32 cellular contexts compared by ENCODE assay signal in genomic region chr9:89173072-89173471, GRCh38. TPM values are rescaled to one million over a fixed set of nuclear protein-coding genes. Genes with fewer than 3 reads are reported as not detected.
"Had no signal": no experiment of that assay in that cellular context is flagged by ENCODE, and none has a peak within 500 bp of the region (broad histone marks: within the 10 kb centered on the region; RNA-seq: fewer than 3 reads in every experiment).

No MANE protein-coding gene starts in this region.

- H3K4me3 ChIP-seq: colonic mucosa, gastroesophageal sphincter, heart right ventricle, lower lobe of right lung, neural progenitor cell, prostate gland, right atrium auricular region, smooth muscle cell, stomach, thyroid gland had no signal

- ATAC-seq: esophagus mucosa, foreskin keratinocyte, gastroesophageal sphincter, heart right ventricle, left colon, left ventricle myocardium superior, lower lobe of right lung, natural killer cell, sciatic nerve had no signal

- H3K27me3 ChIP-seq: thyroid gland had no signal

- H3K4me1 ChIP-seq: colonic mucosa, foreskin keratinocyte, prostate gland had no signal

- DNase-seq: colonic mucosa; effector CD8-positive, alpha-beta T cell; endodermal cell; foreskin keratinocyte; glutamatergic neuron; heart right ventricle; hypothalamus; immature natural killer cell; islet precursor cell; kidney glomerular epithelial cell; left colon; left ventricle myocardium superior; lower lobe of right lung; natural killer cell; nucleus accumbens; stimulated activated CD4-positive, alpha-beta T cell treated with anti-CD3 and anti-CD28 coated beads, Interleukin-12 subunit alpha, Interleukin-12 subunit beta, amount 100 ng/mL, for 4 hours; stimulated activated CD4-positive, alpha-beta T cell treated with anti-CD3 and anti-CD28 coated beads, Interleukin-1b, Interleukin-23, amount 100 ng/mL, for 48 hours; stimulated activated CD4-positive, alpha-beta T cell treated with anti-CD3 and anti-CD28 coated beads, Interleukin-4, amount 100 ng/mL, for 1 hour; stimulated activated CD8-positive, alpha-beta memory T cell treated with anti-CD3 and anti-CD28 coated beads, Interleukin-4, amount 100 ng/mL, for 48 hours; stimulated activated naive CD4-positive, alpha-beta T cell treated with Interleukin-2 at 50 U/mL for 16 hours; stomach; thyroid gland; trophoblast cell had no signal

- H3K9me3 Mint-ChIP-seq: dendritic cell treated with granulocyte-macrophage colony-stimulating factor and Interleukin-4, amounts not matched to agents 40 ng/mL and 50 ng/mL, for 4 days; endodermal cell; immature natural killer cell; natural killer cell had no signal

- H3K4me1 Mint-ChIP-seq: immature natural killer cell, natural killer cell had no signal

- H3K27ac Mint-ChIP-seq: dendritic cell treated with granulocyte-macrophage colony-stimulating factor and Interleukin-4, amounts not matched to agents 40 ng/mL and 50 ng/mL, for 4 days; endodermal cell; immature natural killer cell; natural killer cell had no signal

- H3K36me3 ChIP-seq: colonic mucosa, gastroesophageal sphincter, heart right ventricle, lower lobe of right lung, neural progenitor cell, prostate gland, right atrium auricular region, stomach, thyroid gland had no signal

- H3K27ac ChIP-seq: colonic mucosa, epithelial cell of prostate, foreskin keratinocyte, gastroesophageal sphincter, heart right ventricle, lower lobe of right lung, neural progenitor cell, prostate gland, right atrium auricular region, stomach, thyroid gland had no signal

- H3K4me3 Mint-ChIP-seq: dendritic cell treated with granulocyte-macrophage colony-stimulating factor and Interleukin-4, amounts not matched to agents 40 ng/mL and 50 ng/mL, for 4 days; endodermal cell; immature natural killer cell; natural killer cell had no signal

- H3K36me3 Mint-ChIP-seq: immature natural killer cell, natural killer cell had no signal

- H3K9me3 ChIP-seq: colonic mucosa, gastroesophageal sphincter, heart right ventricle, lower lobe of right lung, prostate gland, right atrium auricular region, stomach, thyroid gland had no signal

RNA-seq across cellular contexts. Expression of gene SHC3, which starts 5.5 kb away (rescaled TPM):
- polyA plus RNA-seq: immature natural killer cell had no signal
